1 cellular context compared by ENCODE assay signal in the genomic region with DNA sequence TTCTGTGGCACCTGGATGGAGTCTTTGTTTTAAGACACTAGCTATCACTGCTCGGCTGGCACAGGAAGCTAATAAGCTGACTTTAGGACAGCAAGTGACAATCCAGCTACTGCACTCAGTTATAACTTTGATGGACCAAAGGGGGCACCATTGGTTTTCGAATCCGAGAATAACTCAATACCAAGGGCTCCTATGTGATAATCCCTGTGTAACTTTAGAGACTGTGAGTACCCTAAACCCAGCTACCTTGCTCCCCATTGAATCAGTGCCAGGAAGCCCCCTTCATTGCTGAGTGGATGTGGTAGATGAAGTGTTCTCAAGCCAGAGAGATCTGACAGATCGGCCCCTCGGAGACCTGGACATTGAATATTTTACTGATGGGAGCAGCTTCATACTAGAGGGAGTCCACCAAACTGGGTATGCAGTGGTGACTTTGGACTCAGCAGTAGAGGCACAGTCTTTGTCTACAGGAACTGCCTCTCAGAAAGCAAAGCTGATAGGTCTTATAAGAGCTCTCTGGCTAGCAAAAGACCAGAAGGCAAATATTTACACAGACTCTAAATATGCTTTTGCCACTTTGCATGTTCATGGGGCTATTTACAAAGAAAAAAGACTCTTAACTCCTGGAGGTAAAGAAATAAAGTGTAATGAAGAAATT.
TF ChIP-seq lines count a peak whose summit lies in the region.

No MANE protein-coding gene starts in this region.

TF ChIP-seq in H1, 55 proteins besides CTCF, POLR2A, EP300 and RAD21:
- TF ChIP-seq POLR2AphosphoS5 (IDR thresholded peaks at IDR 0.05; ENCODE audit: low read depth, low read length) (no peak), RBBP5 (IDR thresholded peaks at IDR 0.05; ENCODE audit: borderline replicate concordance, low read depth, low read length) (no peak), GTF2F1 (IDR thresholded peaks at IDR 0.05; ENCODE audit: borderline replicate concordance, low read depth, low read length) (no peak), GABPA (IDR thresholded peaks at IDR 0.05; ENCODE audit: borderline replicate concordance, insufficient read depth, low read length) (no peak), KDM4A (IDR thresholded peaks at IDR 0.05; ENCODE audit: low read depth, low read length, severe bottlenecking) (no peak), NANOG (IDR thresholded peaks at IDR 0.05; ENCODE audit: insufficient read depth, low read depth, low read length, poor library complexity, severe bottlenecking) (no peak), MAFK (IDR thresholded peaks at IDR 0.05; ENCODE audit: low read depth, low read length) (no peak), YY1 (IDR thresholded peaks at IDR 0.05; ENCODE audit: low read depth, low read length) (no peak), JUN (IDR thresholded peaks at IDR 0.05; ENCODE audit: low read depth, low read length) (no peak), TAF1 (IDR thresholded peaks at IDR 0.05; ENCODE audit: low read depth, low read length) (no peak), ASH2L (IDR thresholded peaks at IDR 0.05; ENCODE audit: low read length) (no peak), TCF12 (IDR thresholded peaks at IDR 0.05; ENCODE audit: low read depth, low read length) (no peak), POU5F1 (IDR thresholded peaks at IDR 0.05; ENCODE audit: low read depth, low read length) (no peak), CBX5 (IDR thresholded peaks at IDR 0.05; ENCODE audit: low read depth, low read length) (no peak), TAF7 (optimal IDR thresholded peaks at IDR 0.05; ENCODE audit: borderline replicate concordance, low read depth, low read length) (no peak), JUND (IDR thresholded peaks at IDR 0.05; ENCODE audit: low read length) (no peak)
- TF ChIP-seq, protein P1, sequence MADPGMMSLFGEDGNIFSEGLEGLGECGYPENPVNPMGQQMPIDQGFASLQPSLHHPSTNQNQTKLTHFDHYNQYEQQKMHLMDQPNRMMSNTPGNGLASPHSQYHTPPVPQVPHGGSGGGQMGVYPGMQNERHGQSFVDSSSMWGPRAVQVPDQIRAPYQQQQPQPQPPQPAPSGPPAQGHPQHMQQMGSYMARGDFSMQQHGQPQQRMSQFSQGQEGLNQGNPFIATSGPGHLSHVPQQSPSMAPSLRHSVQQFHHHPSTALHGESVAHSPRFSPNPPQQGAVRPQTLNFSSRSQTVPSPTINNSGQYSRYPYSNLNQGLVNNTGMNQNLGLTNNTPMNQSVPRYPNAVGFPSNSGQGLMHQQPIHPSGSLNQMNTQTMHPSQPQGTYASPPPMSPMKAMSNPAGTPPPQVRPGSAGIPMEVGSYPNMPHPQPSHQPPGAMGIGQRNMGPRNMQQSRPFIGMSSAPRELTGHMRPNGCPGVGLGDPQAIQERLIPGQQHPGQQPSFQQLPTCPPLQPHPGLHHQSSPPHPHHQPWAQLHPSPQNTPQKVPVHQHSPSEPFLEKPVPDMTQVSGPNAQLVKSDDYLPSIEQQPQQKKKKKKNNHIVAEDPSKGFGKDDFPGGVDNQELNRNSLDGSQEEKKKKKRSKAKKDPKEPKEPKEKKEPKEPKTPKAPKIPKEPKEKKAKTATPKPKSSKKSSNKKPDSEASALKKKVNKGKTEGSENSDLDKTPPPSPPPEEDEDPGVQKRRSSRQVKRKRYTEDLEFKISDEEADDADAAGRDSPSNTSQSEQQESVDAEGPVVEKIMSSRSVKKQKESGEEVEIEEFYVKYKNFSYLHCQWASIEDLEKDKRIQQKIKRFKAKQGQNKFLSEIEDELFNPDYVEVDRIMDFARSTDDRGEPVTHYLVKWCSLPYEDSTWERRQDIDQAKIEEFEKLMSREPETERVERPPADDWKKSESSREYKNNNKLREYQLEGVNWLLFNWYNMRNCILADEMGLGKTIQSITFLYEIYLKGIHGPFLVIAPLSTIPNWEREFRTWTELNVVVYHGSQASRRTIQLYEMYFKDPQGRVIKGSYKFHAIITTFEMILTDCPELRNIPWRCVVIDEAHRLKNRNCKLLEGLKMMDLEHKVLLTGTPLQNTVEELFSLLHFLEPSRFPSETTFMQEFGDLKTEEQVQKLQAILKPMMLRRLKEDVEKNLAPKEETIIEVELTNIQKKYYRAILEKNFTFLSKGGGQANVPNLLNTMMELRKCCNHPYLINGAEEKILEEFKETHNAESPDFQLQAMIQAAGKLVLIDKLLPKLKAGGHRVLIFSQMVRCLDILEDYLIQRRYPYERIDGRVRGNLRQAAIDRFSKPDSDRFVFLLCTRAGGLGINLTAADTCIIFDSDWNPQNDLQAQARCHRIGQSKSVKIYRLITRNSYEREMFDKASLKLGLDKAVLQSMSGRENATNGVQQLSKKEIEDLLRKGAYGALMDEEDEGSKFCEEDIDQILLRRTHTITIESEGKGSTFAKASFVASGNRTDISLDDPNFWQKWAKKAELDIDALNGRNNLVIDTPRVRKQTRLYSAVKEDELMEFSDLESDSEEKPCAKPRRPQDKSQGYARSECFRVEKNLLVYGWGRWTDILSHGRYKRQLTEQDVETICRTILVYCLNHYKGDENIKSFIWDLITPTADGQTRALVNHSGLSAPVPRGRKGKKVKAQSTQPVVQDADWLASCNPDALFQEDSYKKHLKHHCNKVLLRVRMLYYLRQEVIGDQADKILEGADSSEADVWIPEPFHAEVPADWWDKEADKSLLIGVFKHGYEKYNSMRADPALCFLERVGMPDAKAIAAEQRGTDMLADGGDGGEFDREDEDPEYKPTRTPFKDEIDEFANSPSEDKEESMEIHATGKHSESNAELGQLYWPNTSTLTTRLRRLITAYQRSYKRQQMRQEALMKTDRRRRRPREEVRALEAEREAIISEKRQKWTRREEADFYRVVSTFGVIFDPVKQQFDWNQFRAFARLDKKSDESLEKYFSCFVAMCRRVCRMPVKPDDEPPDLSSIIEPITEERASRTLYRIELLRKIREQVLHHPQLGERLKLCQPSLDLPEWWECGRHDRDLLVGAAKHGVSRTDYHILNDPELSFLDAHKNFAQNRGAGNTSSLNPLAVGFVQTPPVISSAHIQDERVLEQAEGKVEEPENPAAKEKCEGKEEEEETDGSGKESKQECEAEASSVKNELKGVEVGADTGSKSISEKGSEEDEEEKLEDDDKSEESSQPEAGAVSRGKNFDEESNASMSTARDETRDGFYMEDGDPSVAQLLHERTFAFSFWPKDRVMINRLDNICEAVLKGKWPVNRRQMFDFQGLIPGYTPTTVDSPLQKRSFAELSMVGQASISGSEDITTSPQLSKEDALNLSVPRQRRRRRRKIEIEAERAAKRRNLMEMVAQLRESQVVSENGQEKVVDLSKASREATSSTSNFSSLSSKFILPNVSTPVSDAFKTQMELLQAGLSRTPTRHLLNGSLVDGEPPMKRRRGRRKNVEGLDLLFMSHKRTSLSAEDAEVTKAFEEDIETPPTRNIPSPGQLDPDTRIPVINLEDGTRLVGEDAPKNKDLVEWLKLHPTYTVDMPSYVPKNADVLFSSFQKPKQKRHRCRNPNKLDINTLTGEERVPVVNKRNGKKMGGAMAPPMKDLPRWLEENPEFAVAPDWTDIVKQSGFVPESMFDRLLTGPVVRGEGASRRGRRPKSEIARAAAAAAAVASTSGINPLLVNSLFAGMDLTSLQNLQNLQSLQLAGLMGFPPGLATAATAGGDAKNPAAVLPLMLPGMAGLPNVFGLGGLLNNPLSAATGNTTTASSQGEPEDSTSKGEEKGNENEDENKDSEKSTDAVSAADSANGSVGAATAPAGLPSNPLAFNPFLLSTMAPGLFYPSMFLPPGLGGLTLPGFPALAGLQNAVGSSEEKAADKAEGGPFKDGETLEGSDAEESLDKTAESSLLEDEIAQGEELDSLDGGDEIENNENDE (IDR thresholded peaks at IDR 0.05; ENCODE audit: insufficient replicate concordance, low read length) = no peak
- TF ChIP-seq, protein P2, sequence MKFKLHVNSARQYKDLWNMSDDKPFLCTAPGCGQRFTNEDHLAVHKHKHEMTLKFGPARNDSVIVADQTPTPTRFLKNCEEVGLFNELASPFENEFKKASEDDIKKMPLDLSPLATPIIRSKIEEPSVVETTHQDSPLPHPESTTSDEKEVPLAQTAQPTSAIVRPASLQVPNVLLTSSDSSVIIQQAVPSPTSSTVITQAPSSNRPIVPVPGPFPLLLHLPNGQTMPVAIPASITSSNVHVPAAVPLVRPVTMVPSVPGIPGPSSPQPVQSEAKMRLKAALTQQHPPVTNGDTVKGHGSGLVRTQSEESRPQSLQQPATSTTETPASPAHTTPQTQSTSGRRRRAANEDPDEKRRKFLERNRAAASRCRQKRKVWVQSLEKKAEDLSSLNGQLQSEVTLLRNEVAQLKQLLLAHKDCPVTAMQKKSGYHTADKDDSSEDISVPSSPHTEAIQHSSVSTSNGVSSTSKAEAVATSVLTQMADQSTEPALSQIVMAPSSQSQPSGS (IDR thresholded peaks at IDR 0.05; ENCODE audit: low read length) = no peak
- TF ChIP-seq, protein P3, sequence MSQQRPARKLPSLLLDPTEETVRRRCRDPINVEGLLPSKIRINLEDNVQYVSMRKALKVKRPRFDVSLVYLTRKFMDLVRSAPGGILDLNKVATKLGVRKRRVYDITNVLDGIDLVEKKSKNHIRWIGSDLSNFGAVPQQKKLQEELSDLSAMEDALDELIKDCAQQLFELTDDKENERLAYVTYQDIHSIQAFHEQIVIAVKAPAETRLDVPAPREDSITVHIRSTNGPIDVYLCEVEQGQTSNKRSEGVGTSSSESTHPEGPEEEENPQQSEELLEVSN (IDR thresholded peaks at IDR 0.05) = no peak
